Comparison of ENCODE assay signal across 1 cellular context in genomic region chr2:68827681-68828080, GRCh38.
TF ChIP-seq lines count a peak whose summit lies in the region.

No MANE protein-coding gene starts in this region.

TF ChIP-seq in GM23338, 12 proteins besides CTCF, POLR2A, EP300 and RAD21 (continued from another document):
- TF ChIP-seq ZNF462 (CRISPR knock-in tag; IDR thresholded peaks at IDR 0.05), result no peak
- TF ChIP-seq ZNF331 (CRISPR knock-in tag; IDR thresholded peaks at IDR 0.05; ENCODE audit: low read depth), result no peak
- TF ChIP-seq, protein P1, sequence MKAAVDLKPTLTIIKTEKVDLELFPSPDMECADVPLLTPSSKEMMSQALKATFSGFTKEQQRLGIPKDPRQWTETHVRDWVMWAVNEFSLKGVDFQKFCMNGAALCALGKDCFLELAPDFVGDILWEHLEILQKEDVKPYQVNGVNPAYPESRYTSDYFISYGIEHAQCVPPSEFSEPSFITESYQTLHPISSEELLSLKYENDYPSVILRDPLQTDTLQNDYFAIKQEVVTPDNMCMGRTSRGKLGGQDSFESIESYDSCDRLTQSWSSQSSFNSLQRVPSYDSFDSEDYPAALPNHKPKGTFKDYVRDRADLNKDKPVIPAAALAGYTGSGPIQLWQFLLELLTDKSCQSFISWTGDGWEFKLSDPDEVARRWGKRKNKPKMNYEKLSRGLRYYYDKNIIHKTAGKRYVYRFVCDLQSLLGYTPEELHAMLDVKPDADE (IDR thresholded peaks at IDR 0.05), result no peak
- no peak for TF ChIP-seq EZH2 (IDR thresholded peaks at IDR 0.05; ENCODE audit: low read depth, unreplicated experiment)
- TF ChIP-seq, protein P2, sequence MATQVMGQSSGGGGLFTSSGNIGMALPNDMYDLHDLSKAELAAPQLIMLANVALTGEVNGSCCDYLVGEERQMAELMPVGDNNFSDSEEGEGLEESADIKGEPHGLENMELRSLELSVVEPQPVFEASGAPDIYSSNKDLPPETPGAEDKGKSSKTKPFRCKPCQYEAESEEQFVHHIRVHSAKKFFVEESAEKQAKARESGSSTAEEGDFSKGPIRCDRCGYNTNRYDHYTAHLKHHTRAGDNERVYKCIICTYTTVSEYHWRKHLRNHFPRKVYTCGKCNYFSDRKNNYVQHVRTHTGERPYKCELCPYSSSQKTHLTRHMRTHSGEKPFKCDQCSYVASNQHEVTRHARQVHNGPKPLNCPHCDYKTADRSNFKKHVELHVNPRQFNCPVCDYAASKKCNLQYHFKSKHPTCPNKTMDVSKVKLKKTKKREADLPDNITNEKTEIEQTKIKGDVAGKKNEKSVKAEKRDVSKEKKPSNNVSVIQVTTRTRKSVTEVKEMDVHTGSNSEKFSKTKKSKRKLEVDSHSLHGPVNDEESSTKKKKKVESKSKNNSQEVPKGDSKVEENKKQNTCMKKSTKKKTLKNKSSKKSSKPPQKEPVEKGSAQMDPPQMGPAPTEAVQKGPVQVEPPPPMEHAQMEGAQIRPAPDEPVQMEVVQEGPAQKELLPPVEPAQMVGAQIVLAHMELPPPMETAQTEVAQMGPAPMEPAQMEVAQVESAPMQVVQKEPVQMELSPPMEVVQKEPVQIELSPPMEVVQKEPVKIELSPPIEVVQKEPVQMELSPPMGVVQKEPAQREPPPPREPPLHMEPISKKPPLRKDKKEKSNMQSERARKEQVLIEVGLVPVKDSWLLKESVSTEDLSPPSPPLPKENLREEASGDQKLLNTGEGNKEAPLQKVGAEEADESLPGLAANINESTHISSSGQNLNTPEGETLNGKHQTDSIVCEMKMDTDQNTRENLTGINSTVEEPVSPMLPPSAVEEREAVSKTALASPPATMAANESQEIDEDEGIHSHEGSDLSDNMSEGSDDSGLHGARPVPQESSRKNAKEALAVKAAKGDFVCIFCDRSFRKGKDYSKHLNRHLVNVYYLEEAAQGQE (IDR thresholded peaks at IDR 0.05; ENCODE audit: unreplicated experiment), result no peak
- TF ChIP-seq EZH2phosphoT487 (IDR thresholded peaks at IDR 0.05; ENCODE audit: unreplicated experiment), result no peak
- TF ChIP-seq JUNB (IDR thresholded peaks at IDR 0.05; ENCODE audit: unreplicated experiment), result no peak
- no peak for TF ChIP-seq STAT1 (IDR thresholded peaks at IDR 0.05; ENCODE audit: unreplicated experiment)
- TF ChIP-seq ZNF114 (CRISPR knock-in tag; IDR thresholded peaks at IDR 0.05), result no peak
